2 cellular contexts compared by ENCODE assay signal in genomic region chr2:11930211-11930761, GRCh38.
TF ChIP-seq lines count a peak whose summit lies in the region.

No MANE protein-coding gene starts in this region.

TF ChIP-seq in K562, 482 proteins besides CTCF, POLR2A, EP300 and RAD21 (continued from another document and continues in another):
- TF ChIP-seq MGA (IDR thresholded peaks at IDR 0.05) (peak; percentile 32; the same call in 1 of the 2 replicates), AFF1 (IDR thresholded peaks at IDR 0.05; ENCODE audit: low read depth in 1 of 2, partially characterized antibody in 2 of 2) (no peak), ZNF431 (CRISPR knock-in tag; IDR thresholded peaks at IDR 0.05) (no peak), EGR1 (conservative IDR thresholded peaks at IDR 0.05) (peak; percentile 67)

TF ChIP-seq in GM23338, 12 proteins besides CTCF, POLR2A, EP300 and RAD21 (continued from another document):
- TF ChIP-seq REST (IDR thresholded peaks at IDR 0.05; ENCODE audit: unreplicated experiment): no peak
- no peak for TF ChIP-seq EZH2 (IDR thresholded peaks at IDR 0.05; ENCODE audit: low read depth, unreplicated experiment)
- no peak for TF ChIP-seq ZNF462 (CRISPR knock-in tag; IDR thresholded peaks at IDR 0.05)
- TF ChIP-seq POLR2AphosphoS5 (IDR thresholded peaks at IDR 0.05; ENCODE audit: low read depth): no peak
TF ChIP-seq in GM23338: peak in this region for 0.
